In genomic region chr2:164937864-164938401, GRCh38 we compare ENCODE assay signal across 1 cellular context.
TF ChIP-seq lines count a peak whose summit lies in the region.

No MANE protein-coding gene starts in this region.

TF ChIP-seq in HepG2, 621 proteins besides CTCF, POLR2A, EP300 and RAD21 (continued from another document and continues in another):
- TF ChIP-seq ARID4A (CRISPR knock-in tag; IDR thresholded peaks at IDR 0.05; ENCODE audit: borderline replicate concordance) (no peak; the same call in 1 of the 2 replicates), DDIT3 (CRISPR knock-in tag; IDR thresholded peaks at IDR 0.05) (no peak), FOXA1 (IDR thresholded peaks at IDR 0.05) (no peak), FOXA1 (CRISPR knock-in tag; IDR thresholded peaks at IDR 0.05) (no peak), ZNF850 (CRISPR knock-in tag; conservative IDR thresholded peaks at IDR 0.05) (no peak), ARID3A (IDR thresholded peaks at IDR 0.05; ENCODE audit: low read depth, low read length) (peak; percentile 51), FOSL1 (CRISPR knock-in tag; IDR thresholded peaks at IDR 0.05; ENCODE audit: borderline replicate concordance) (no peak), KLF15 (CRISPR knock-in tag; IDR thresholded peaks at IDR 0.05; ENCODE audit: borderline replicate concordance) (no peak), NAIF1 (CRISPR knock-in tag; IDR thresholded peaks at IDR 0.05; ENCODE audit: borderline replicate concordance) (0 out of 2 replicates have a peak, but pooled peaks have one; percentile 26), ZNF441 (CRISPR knock-in tag; IDR thresholded peaks at IDR 0.05; ENCODE audit: borderline replicate concordance) (no peak), ZNF24 (IDR thresholded peaks at IDR 0.05) (no peak), CREB3 (CRISPR knock-in tag; IDR thresholded peaks at IDR 0.05) (no peak), ZNF546 (CRISPR knock-in tag; conservative IDR thresholded peaks at IDR 0.05) (no peak), ZNF10 (CRISPR knock-in tag; IDR thresholded peaks at IDR 0.05; ENCODE audit: borderline replicate concordance, low read depth) (no peak), ZBTB38 (CRISPR knock-in tag; IDR thresholded peaks at IDR 0.05) (no peak), PLRG1 (conservative IDR thresholded peaks at IDR 0.05) (no peak), ZMYM3 (CRISPR knock-in tag; IDR thresholded peaks at IDR 0.05) (peak; percentile 57; the same call in 1 of the 2 replicates), ZNF570 (CRISPR knock-in tag; IDR thresholded peaks at IDR 0.05; ENCODE audit: borderline replicate concordance) (no peak), CBX1 (IDR thresholded peaks at IDR 0.05; ENCODE audit: low read depth) (no peak), CENPBD1 (CRISPR knock-in tag; IDR thresholded peaks at IDR 0.05; ENCODE audit: borderline replicate concordance, low read depth) (no peak), PPARG (CRISPR knock-in tag; conservative IDR thresholded peaks at IDR 0.05) (peak; percentile 78), KAT7 (CRISPR knock-in tag; IDR thresholded peaks at IDR 0.05; ENCODE audit: borderline replicate concordance) (no peak), HMG20B (CRISPR knock-in tag; conservative IDR thresholded peaks at IDR 0.05) (no peak), THRA (CRISPR knock-in tag; IDR thresholded peaks at IDR 0.05; ENCODE audit: borderline replicate concordance) (no peak), NFE2 (CRISPR knock-in tag; IDR thresholded peaks at IDR 0.05) (no peak), ZNF260 (CRISPR knock-in tag; IDR thresholded peaks at IDR 0.05; ENCODE audit: borderline replicate concordance, low read depth) (no peak), EED (CRISPR knock-in tag; IDR thresholded peaks at IDR 0.05) (no peak), FOXO4 (CRISPR knock-in tag; conservative IDR thresholded peaks at IDR 0.05) (no peak), ZNF703 (CRISPR knock-in tag; IDR thresholded peaks at IDR 0.05; ENCODE audit: borderline replicate concordance) (no peak), RNF2 (conservative IDR thresholded peaks at IDR 0.05; ENCODE audit: low read depth) (no peak), HHEX (CRISPR knock-in tag; IDR thresholded peaks at IDR 0.05) (no peak), ZSCAN9 (CRISPR knock-in tag; IDR thresholded peaks at IDR 0.05; ENCODE audit: borderline replicate concordance) (no peak; the same call in 1 of the 2 replicates), ZKSCAN8 (CRISPR knock-in tag; IDR thresholded peaks at IDR 0.05; ENCODE audit: borderline replicate concordance) (no peak), ZNF430 (CRISPR knock-in tag; IDR thresholded peaks at IDR 0.05) (no peak), ZNF609 (CRISPR knock-in tag; IDR thresholded peaks at IDR 0.05; ENCODE audit: borderline replicate concordance) (peak; percentile 58), ZNF558 (CRISPR knock-in tag; IDR thresholded peaks at IDR 0.05; ENCODE audit: borderline replicate concordance) (no peak), JARID2 (CRISPR knock-in tag; IDR thresholded peaks at IDR 0.05; ENCODE audit: insufficient replicate concordance) (no peak), ZNF776 (CRISPR knock-in tag; IDR thresholded peaks at IDR 0.05) (no peak), TEAD3 (CRISPR knock-in tag; optimal IDR thresholded peaks at IDR 0.05; ENCODE audit: borderline replicate concordance) (peak; percentile 91), ZNF713 (CRISPR knock-in tag; IDR thresholded peaks at IDR 0.05) (no peak), EHMT2 (IDR thresholded peaks at IDR 0.05; ENCODE audit: borderline replicate concordance, low read depth, low read length) (no peak), U2AF2 (IDR thresholded peaks at IDR 0.05; ENCODE audit: low read depth, low read length) (no peak), POGK (CRISPR knock-in tag; conservative IDR thresholded peaks at IDR 0.05) (0 out of 2 replicates have a peak, but pooled peaks have one; percentile 47), AHR (CRISPR knock-in tag; IDR thresholded peaks at IDR 0.05) (no peak), ZNF3 (CRISPR knock-in tag; IDR thresholded peaks at IDR 0.05) (no peak), DR1 (CRISPR knock-in tag; IDR thresholded peaks at IDR 0.05) (no peak), RARA (CRISPR knock-in tag; IDR thresholded peaks at IDR 0.05) (no peak), FOXK2 (IDR thresholded peaks at IDR 0.05) (no peak), TEF (CRISPR knock-in tag; IDR thresholded peaks at IDR 0.05) (no peak), BRF2 (CRISPR knock-in tag; IDR thresholded peaks at IDR 0.05) (no peak)
